ENCODE assay signal across 8 cellular contexts in genomic region chr9:98860871-98861293, GRCh38. TPM values are rescaled to one million over a fixed set of nuclear protein-coding genes. Genes with fewer than 3 reads are reported as not detected.
DNase-seq lines count a peak whose midpoint lies in the region; ATAC-seq, FAIRE-seq and TF ChIP-seq lines count a peak whose summit lies in the region.

No MANE protein-coding gene starts in this region.

- no peaks in the 10 kb centered on the region for H3K36me3 ChIP-seq in CD4-positive, alpha-beta memory T cell (ENCODE audit: insufficient read depth, low read length)

- H3K4me1 Mint-ChIP-seq in CD4-positive, alpha-beta memory T cell = no peaks in the 10 kb centered on the region

- H3K27me3 Mint-ChIP-seq in CD4-positive, alpha-beta memory T cell = peaks cover 9 to 22% of the 10 kb centered on the region in 2 donors

- H3K27me3 ChIP-seq in CD4-positive, alpha-beta memory T cell (ENCODE audit: insufficient read depth, low read length) = no peaks in the 10 kb centered on the region

- no peak overlapping the region for H3K4me3 ChIP-seq in fibroblast of pulmonary artery (replicated peaks; ENCODE audit: low read depth, low read length)
- H3K4me3 ChIP-seq in CD4-positive, alpha-beta memory T cell (ENCODE audit: low read length in 2 of 2) = no peak overlapping the region

- H3K9me3 ChIP-seq in CD4-positive, alpha-beta memory T cell (ENCODE audit: control insufficient read depth in 1 of 2, low read length in 2 of 2) = no peaks in the 10 kb centered on the region

- no peak overlapping the region for H3K27ac ChIP-seq in CD4-positive, alpha-beta memory T cell (ENCODE audit: low read depth, low read length)

- no peak for FAIRE-seq in RCC 7860 (lab: Jason Lieb, UNC)

- CTCF ChIA-PET in CD4-positive, alpha-beta memory T cell (lab: Charles Lee; ENCODE audit: partially characterized antibody) = interaction anchor here (0.9 to 1.7 kb wide), 2 partner anchors 13 to 324 kb away, joined by 3 to 13 read pairs; no protein-coding TSS in a partner anchor

- DNase-seq in GM04504 (ENCODE audit: low read depth) (peak; percentile 98), RCC 7860 (ENCODE audit: low spot score) (peak; percentile 17), fibroblast of pulmonary artery (ENCODE audit: low read depth) (peak; percentile 90), omental fat pad (ENCODE audit: low spot score) (no peak), SIG-M5 (lab: John Stamatoyannopoulos, UW) (no peak)
- DNase-seq in CD4-positive, alpha-beta memory T cell = no peak
- no peak for DNase-seq in stimulated activated naive CD4-positive, alpha-beta T cell treated with Interleukin-2 at 50 U/mL for 16 hours (lab: John Stamatoyannopoulos, UW)
- no peak for DNase-seq in activated CD4-positive, alpha-beta T cell treated with anti-CD3 and anti-CD28 coated beads for 1 hour

- peak; percentile 61 for TF ChIP-seq CTCF in fibroblast of pulmonary artery (IDR thresholded peaks at IDR 0.05; ENCODE audit: low read length, missing control alignments)
- TF ChIP-seq CTCF in omental fat pad (IDR thresholded peaks at IDR 0.05) = no peak

- H3K36me3 Mint-ChIP-seq in CD4-positive, alpha-beta memory T cell = no peaks in the 10 kb centered on the region

- H3K27ac Mint-ChIP-seq in CD4-positive, alpha-beta memory T cell = no peak overlapping the region

- H3K4me1 ChIP-seq in CD4-positive, alpha-beta memory T cell (ENCODE audit: insufficient read depth, low read length) = no peaks in the 10 kb centered on the region

- no peak overlapping the region for H3K4me3 Mint-ChIP-seq in CD4-positive, alpha-beta memory T cell

- POLR2A ChIA-PET in CD4-positive, alpha-beta memory T cell (lab: Charles Lee; ENCODE audit: partially characterized antibody) = no interaction called here

- intact Hi-C loops in CD4-positive, alpha-beta memory T cell (cut with micrococcal nuclease) = no loop called here

- H3K9me3 Mint-ChIP-seq in CD4-positive, alpha-beta memory T cell = peaks cover 0 to 12% (median 6%) of the 10 kb centered on the region in 8 donors

- ATAC-seq in omental fat pad (ENCODE audit: low FRiP score) = peak; percentile 68

RNA-seq across cellular contexts. Expression of gene GALNT12, which starts 53.4 kb away (rescaled TPM):
- 1 to 10 TPM; 1.6 to 6.6 (median 4.5) TPM for total RNA-seq in omental fat pad
- 10 to 100 TPM; 11.1 to 13.8 TPM for total RNA-seq in CD4-positive, alpha-beta memory T cell
- polyA plus RNA-seq in CD4-positive, alpha-beta memory T cell = 1 to 10 TPM; 3.1 to 6.1 TPM

Comparison
In these comparisons a context has a peak if more than half of its experiments do, and no peak if none do; other contexts are left out.
1. DNase-seq: peak in GM04504 (single experiment), RCC 7860 (single experiment) and fibroblast of pulmonary artery (single experiment); none in omental fat pad (single experiment), CD4-positive, alpha-beta memory T cell (0 of 5), stimulated activated naive CD4-positive, alpha-beta T cell treated with Interleukin-2 at 50 U/mL for 16 hours (single experiment), activated CD4-positive, alpha-beta T cell treated with anti-CD3 and anti-CD28 coated beads for 1 hour (single experiment) and SIG-M5 (single experiment).